14 cellular contexts compared by ENCODE assay signal in the genomic region with DNA sequence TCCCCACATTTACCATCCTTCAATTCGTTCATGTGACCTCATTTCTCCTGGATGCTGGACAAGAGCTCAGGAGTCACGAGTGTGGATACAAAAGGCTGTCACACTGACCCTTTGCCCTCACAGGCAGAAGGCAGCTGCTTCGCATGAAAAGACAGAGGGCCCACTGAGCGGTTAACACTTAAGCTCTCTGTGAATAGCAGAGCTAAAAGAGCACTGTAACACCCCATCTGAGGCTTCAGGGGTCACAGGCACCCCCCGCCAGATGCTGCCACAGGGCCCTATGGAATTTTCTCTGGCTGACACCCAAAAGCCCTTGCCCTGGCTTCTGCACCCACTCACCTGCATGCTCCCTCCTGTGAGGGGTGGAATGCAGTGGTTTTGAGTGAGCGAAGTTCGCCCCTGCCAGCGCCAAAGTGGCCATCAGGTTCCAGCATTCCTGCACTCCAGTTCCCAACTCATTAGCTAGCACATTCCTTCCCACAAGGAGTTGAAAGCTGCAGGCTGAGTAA.
DNase-seq lines count a peak whose midpoint lies in the region; ATAC-seq and TF ChIP-seq lines count a peak whose summit lies in the region.
"Had no signal": no experiment of that assay in that cellular context is flagged by ENCODE, and none has a peak within 500 bp of the region (broad histone marks: within the 10 kb centered on the region; RNA-seq: fewer than 3 reads in every experiment).

No MANE protein-coding gene starts in this region.

- H3K27ac Mint-ChIP-seq in neural crest cell (ENCODE audit: unreplicated experiment): peak overlapping the region; percentile 86
- H3K27ac Mint-ChIP-seq: immature natural killer cell, naive B cell had no signal

- no CpG with 5 or more reads among the region's 8 CpGs for WGBS in iPS DF 6.9 (ENCODE audit: insufficient coverage, insufficient read length)
- WGBS in aorta, 2 donors: 84 to 85% methylated on average over 8 of the region's 8 CpGs

- H3K27me3 ChIP-seq in iPS DF 6.9 (ENCODE audit: control insufficient read depth, insufficient read depth, low read length) (no peaks in the 10 kb centered on the region), aorta (ENCODE audit: control insufficient read depth in 1 of 2, insufficient read depth in 2 of 2, low read length in 1 of 2) (no peaks in the 10 kb centered on the region)

- peaks cover 2% of the 10 kb centered on the region for H3K36me3 Mint-ChIP-seq in neural crest cell (ENCODE audit: low read depth)
- H3K36me3 Mint-ChIP-seq: immature natural killer cell, naive B cell had no signal

- no peak overlapping the region for H3K4me3 ChIP-seq in iPS DF 6.9 (ENCODE audit: low read length)
- H3K4me3 ChIP-seq in aorta (ENCODE audit: low read length in 2 of 2): no peak overlapping the region

- H3K4me1 ChIP-seq in ES-I3 (ENCODE audit: insufficient read depth, low read length) (peaks cover 32% of the 10 kb centered on the region), iPS DF 6.9 (ENCODE audit: control insufficient read depth, insufficient read depth, low read length) (no peaks in the 10 kb centered on the region), aorta (ENCODE audit: control insufficient read depth in 1 of 2, insufficient read depth in 2 of 2, low read length in 2 of 2) (no peaks in the 10 kb centered on the region)

- no peak overlapping the region for H3K4me3 Mint-ChIP-seq in neural crest cell
- H3K4me3 Mint-ChIP-seq: immature natural killer cell, naive B cell had no signal

- peaks cover 17% of the 10 kb centered on the region for H3K4me1 Mint-ChIP-seq in neural crest cell
- H3K4me1 Mint-ChIP-seq: naive B cell had no signal

- no peaks in the 10 kb centered on the region for H3K36me3 ChIP-seq in ES-I3 (ENCODE audit: insufficient read depth, low read length)
- no peaks in the 10 kb centered on the region for H3K36me3 ChIP-seq in iPS DF 6.9 (ENCODE audit: control insufficient read depth, insufficient read depth, low read length)
- no peaks in the 10 kb centered on the region for H3K36me3 ChIP-seq in aorta (ENCODE audit: control insufficient read depth in 1 of 2, insufficient read depth in 2 of 2, low read length in 1 of 2)

- ATAC-seq in HG02840 (IDR thresholded peaks at IDR 0.05; ENCODE audit: low FRiP score, unreplicated experiment): no peak
- ATAC-seq in stimulated activated naive CD8-positive, alpha-beta T cell treated with anti-CD3 and anti-CD28 coated beads, Interleukin-15, Interleukin-2, amounts not matched to agents 100 U/mL and 50 U/mL, for 24 hours: no peak
- ATAC-seq in aorta (ENCODE audit: low FRiP score): no peak

- H3K9ac ChIP-seq in ES-I3 (ENCODE audit: low read depth, low read length): 0 out of 2 replicates have a peak overlapping the region, but pooled peaks have one; percentile 20

- DNase-seq in astrocyte of the hippocampus (ENCODE audit: low read depth, low spot score) (peak; percentile 86), iPS DF 6.9 (ENCODE audit: low read depth, low spot score) (peak; percentile 16), neural crest cell (ENCODE audit: low read depth, low spot score) (peak; percentile 12), aorta (no peak)
- no peak for DNase-seq in stimulated activated CD8-positive, alpha-beta memory T cell treated with anti-CD3 and anti-CD28 coated beads, Interleukin-4, amount 100 ng/mL, for 48 hours
- no peak for DNase-seq in stimulated activated naive CD8-positive, alpha-beta T cell treated with anti-CD3 and anti-CD28 coated beads, Interleukin-15, Interleukin-2, amounts not matched to agents 100 U/mL and 50 U/mL, for 24 hours
- DNase-seq: activated effector memory CD4-positive, alpha-beta T cell treated with Interleukin-2 at 50 U/mL for 16 hours; AML-193; effector CD4-positive, alpha-beta T cell; foreskin fibroblast; immature natural killer cell; naive B cell had no signal

- peaks cover 7% of the 10 kb centered on the region for H3K9me3 Mint-ChIP-seq in neural crest cell
- H3K9me3 Mint-ChIP-seq: immature natural killer cell had no signal

- H3K27me3 Mint-ChIP-seq in neural crest cell (ENCODE audit: low read depth): no peaks in the 10 kb centered on the region
- H3K27me3 Mint-ChIP-seq: naive B cell had no signal

- no peak for TF ChIP-seq CTCF in neural crest cell (conservative IDR thresholded peaks at IDR 0.05)

- intact Hi-C loops in aorta (cut with DNase I): no loop called here

- H3K27ac ChIP-seq in iPS DF 6.9 (ENCODE audit: low read length): no peak overlapping the region
- no peak overlapping the region for H3K27ac ChIP-seq in aorta (ENCODE audit: low read depth in 1 of 2, low read length in 2 of 2)

- no peaks in the 10 kb centered on the region for H3K9me3 ChIP-seq in ES-I3 (ENCODE audit: control insufficient read depth, insufficient read depth, low read length)
- H3K9me3 ChIP-seq in iPS DF 6.9 (ENCODE audit: control insufficient read depth, insufficient read depth, low read length): no peaks in the 10 kb centered on the region
- no peaks in the 10 kb centered on the region for H3K9me3 ChIP-seq in aorta (ENCODE audit: control insufficient read depth, low read length)

Comparison
In these comparisons a context has a peak if more than half of its experiments do, and no peak if none do; other contexts are left out.
1. DNase-seq: peak in astrocyte of the hippocampus (single experiment), iPS DF 6.9 (single experiment) and neural crest cell (single experiment); none in stimulated activated CD8-positive, alpha-beta memory T cell treated with anti-CD3 and anti-CD28 coated beads, Interleukin-4, amount 100 ng/mL, for 48 hours (single experiment), stimulated activated naive CD8-positive, alpha-beta T cell treated with anti-CD3 and anti-CD28 coated beads, Interleukin-15, Interleukin-2, amounts not matched to agents 100 U/mL and 50 U/mL, for 24 hours (single experiment) and aorta (0 of 2).